ENCODE assay signal across 17 cellular contexts in the genomic region with DNA sequence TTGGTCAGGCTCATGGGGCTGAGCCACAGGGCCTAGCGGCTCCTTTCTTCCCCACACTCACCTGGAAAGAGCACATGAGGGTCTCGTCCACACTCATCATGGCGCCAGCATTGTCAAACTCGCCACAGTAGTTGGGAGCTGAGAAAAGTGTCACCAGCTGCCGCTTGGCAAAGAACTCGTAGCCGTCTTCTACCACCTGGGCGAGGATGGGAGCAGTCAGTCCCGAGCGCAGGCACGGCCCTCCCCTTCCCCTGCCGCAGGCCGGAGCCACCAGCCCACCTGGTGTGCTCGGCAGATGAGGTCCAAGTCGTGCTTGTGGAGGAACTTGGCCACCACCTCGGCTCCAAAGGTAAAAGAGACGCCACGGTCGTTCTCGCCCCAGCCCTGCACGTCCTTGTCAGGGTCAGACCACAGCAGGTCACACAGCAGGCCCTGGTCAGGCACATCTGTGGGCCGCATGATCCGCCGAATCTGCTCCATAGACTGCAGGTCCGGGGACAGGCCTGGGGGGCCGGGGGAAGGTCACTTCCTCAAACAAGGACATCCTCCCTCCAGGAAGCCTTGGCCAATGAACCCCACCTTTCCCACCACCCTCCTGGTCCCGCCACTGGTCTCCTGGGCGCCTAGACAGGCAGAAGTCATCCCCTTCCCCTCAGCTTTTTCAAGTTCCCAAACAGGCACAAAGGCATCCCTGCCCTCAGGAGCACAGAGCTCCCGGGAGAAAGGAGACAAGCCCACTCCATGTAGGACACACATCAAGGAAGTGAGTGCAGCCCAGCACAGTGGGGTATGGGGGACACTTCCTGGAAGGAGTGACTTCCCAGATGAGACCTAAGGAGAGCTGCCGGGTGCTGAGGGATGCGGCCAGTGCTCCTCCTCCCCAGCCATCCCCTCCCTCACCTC. TPM values are rescaled to one million over a fixed set of nuclear protein-coding genes. Genes with fewer than 3 reads are reported as not detected.
DNase-seq lines count a peak whose midpoint lies in the region; ATAC-seq and TF ChIP-seq lines count a peak whose summit lies in the region.
"Had no signal": no experiment of that assay in that cellular context is flagged by ENCODE, and none has a peak within 500 bp of the region (broad histone marks: within the 10 kb centered on the region; RNA-seq: fewer than 3 reads in every experiment).

No MANE protein-coding gene starts in this region.

- DNase-seq in activated naive CD4-positive, alpha-beta T cell treated with Interleukin-2 at 50 U/mL for 16 hours, result no peak
- no peak for DNase-seq in WTC11 (ENCODE audit: low spot score)
- peak; percentile 45 for DNase-seq in lower lobe of right lung
- no peak for DNase-seq in NOMO-1 treated with dmso at 0.1 percent for 144 hours (lab: John Stamatoyannopoulos, UW; ENCODE audit: unreplicated experiment)
- DNase-seq in tibial nerve (ENCODE audit: low spot score in 2 of 2), result no peak
- DNase-seq: AML-193, H7, left ventricle myocardium superior, NCI-H1105 treated with DMSO at 0.1 percent for 48 hours, NCI-H446 treated with DMSO at 0.1 percent for 48 hours had no signal

- TF ChIP-seq EP300 in tibial nerve (IDR thresholded peaks at IDR 0.05), result no peak

- H3K27ac ChIP-seq in lower lobe of right lung (no peak overlapping the region), tibial nerve (peak overlapping the region in 1 of 4 donors; percentile 26)
- H3K27ac ChIP-seq: epithelial cell of prostate, hepatocyte, parathyroid adenoma had no signal

- H3K27me3 Mint-ChIP-seq in activated naive CD4-positive, alpha-beta T cell treated with anti-CD3 and anti-CD28 coated beads, Interleukin-2, amount 50 U/mL, for 24 hours, result no peaks in the 10 kb centered on the region
- no peaks in the 10 kb centered on the region for H3K27me3 Mint-ChIP-seq in WTC11 (ENCODE audit: low read depth)

- H3K4me3 Mint-ChIP-seq in activated naive CD4-positive, alpha-beta T cell treated with anti-CD3 and anti-CD28 coated beads, Interleukin-2, amount 50 U/mL, for 24 hours, result peak overlapping the region; percentile 49
- H3K4me3 Mint-ChIP-seq in WTC11, result no peak overlapping the region

- intact Hi-C loops in lower lobe of right lung (cut with DNase I), result no loop called here

- peaks cover 3% of the 10 kb centered on the region for H3K36me3 Mint-ChIP-seq in activated naive CD4-positive, alpha-beta T cell treated with anti-CD3 and anti-CD28 coated beads, Interleukin-2, amount 50 U/mL, for 24 hours
- peaks cover 14% of the 10 kb centered on the region for H3K36me3 Mint-ChIP-seq in WTC11

- H3K4me1 Mint-ChIP-seq in activated naive CD4-positive, alpha-beta T cell treated with anti-CD3 and anti-CD28 coated beads, Interleukin-2, amount 50 U/mL, for 24 hours, result peaks cover 47% of the 10 kb centered on the region
- H3K4me1 Mint-ChIP-seq in WTC11, result peaks cover 41% of the 10 kb centered on the region

- ATAC-seq in WTC11 (no peak), lower lobe of right lung (no peak), HG03520 (IDR thresholded peaks at IDR 0.05; ENCODE audit: unreplicated experiment) (no peak), HG03469 (IDR thresholded peaks at IDR 0.05; ENCODE audit: unreplicated experiment) (no peak)
- ATAC-seq: left ventricle myocardium superior had no signal

- no peaks in the 10 kb centered on the region for H3K9me3 Mint-ChIP-seq in activated naive CD4-positive, alpha-beta T cell treated with anti-CD3 and anti-CD28 coated beads, Interleukin-2, amount 50 U/mL, for 24 hours
- no peaks in the 10 kb centered on the region for H3K9me3 Mint-ChIP-seq in WTC11

- peaks cover 55% of the 10 kb centered on the region for H3K36me3 ChIP-seq in lower lobe of right lung
- peaks cover 0 to 65% (median 21%) of the 10 kb centered on the region in 3 donors for H3K36me3 ChIP-seq in tibial nerve
- H3K36me3 ChIP-seq: breast epithelium had no signal

- H3K27ac Mint-ChIP-seq in activated naive CD4-positive, alpha-beta T cell treated with anti-CD3 and anti-CD28 coated beads, Interleukin-2, amount 50 U/mL, for 24 hours, result no peak overlapping the region
- no peak overlapping the region for H3K27ac Mint-ChIP-seq in WTC11

- CTCF ChIA-PET in WTC11 (lab: Charles Lee), result no interaction called here

- 73 to 82% methylated on average over 16 to 27 of the region's 31 CpGs for WGBS in tibial nerve, 2 donors

- POLR2A ChIA-PET in WTC11 (lab: Charles Lee), result interaction anchor here (0.6 kb wide), 1 partner anchor 29 kb away, joined by 3 read pairs; no protein-coding TSS in a partner anchor

- H3K9me3 ChIP-seq in lower lobe of right lung (no peaks in the 10 kb centered on the region), tibial nerve (no peaks in the 10 kb centered on the region)
- H3K9me3 ChIP-seq: breast epithelium had no signal

- no peaks in the 10 kb centered on the region for H3K27me3 ChIP-seq in lower lobe of right lung (ENCODE audit: low read depth)
- H3K27me3 ChIP-seq in tibial nerve, result no peaks in the 10 kb centered on the region
- H3K27me3 ChIP-seq: breast epithelium, hepatocyte had no signal

- H3K4me1 ChIP-seq in lower lobe of right lung (peaks cover 50% of the 10 kb centered on the region), tibial nerve (peaks cover 0 to 60% (median 26%) of the 10 kb centered on the region in 4 donors)
- H3K4me1 ChIP-seq: parathyroid adenoma had no signal

- TF ChIP-seq CTCF in WTC11 (IDR thresholded peaks at IDR 0.05) (no peak), lower lobe of right lung (IDR thresholded peaks at IDR 0.05) (no peak), tibial nerve (IDR thresholded peaks at IDR 0.05) (no peak)

- H3K4me3 ChIP-seq in lower lobe of right lung (no peak overlapping the region), tibial nerve (no peak overlapping the region)
- H3K4me3 ChIP-seq: breast epithelium, hepatocyte had no signal

- no peak for TF ChIP-seq POLR2A in tibial nerve (IDR thresholded peaks at IDR 0.05)

TF ChIP-seq in WTC11, 78 proteins besides CTCF, POLR2A, EP300 and RAD21:
- TF ChIP-seq FOXP1 (CRISPR knock-in tag; IDR thresholded peaks at IDR 0.05; ENCODE audit: borderline replicate concordance) (0 out of 2 replicates have a peak, but pooled peaks have one; percentile 44), MXD4 (CRISPR knock-in tag; IDR thresholded peaks at IDR 0.05; ENCODE audit: borderline replicate concordance) (no peak)

RNA-seq across cellular contexts. Expression of gene PPP1CA, which starts 2.7 kb away (rescaled TPM):
- total RNA-seq in WTC11 (2021), result 220 to 222 TPM (median 221 TPM) in 3 replicates
- total RNA-seq in lower lobe of right lung, result 144 TPM
- 10 to 100 TPM; 50.6 to 97.8 (median 72.7) TPM for total RNA-seq in tibial nerve

RNA-seq across cellular contexts. Expression of gene TBC1D10C, which starts 5.0 kb away (rescaled TPM):
- total RNA-seq in WTC11 (2021), result 0.72 to 1.0 TPM (median 0.96 TPM) in 3 replicates
- 45.3 TPM for total RNA-seq in lower lobe of right lung
- 1 to 10 TPM; 1.5 to 4.5 (median 2.2) TPM for total RNA-seq in tibial nerve
- total RNA-seq: hepatocyte had no signal

RNA-seq across cellular contexts. Expression of gene RAD9A, which starts 7.1 kb away (rescaled TPM):
- 25.7 to 45.5 TPM (median 26.7 TPM) in 3 replicates for total RNA-seq in WTC11 (2021)
- 28.9 TPM for total RNA-seq in lower lobe of right lung
- total RNA-seq in tibial nerve, result 10 to 100 TPM; 22.7 to 39.0 (median 36.4) TPM

RNA-seq across cellular contexts. Expression of gene CARNS1, which starts 16.6 kb away (rescaled TPM):
- total RNA-seq in WTC11 (2021) (1.3 to 2.6 TPM (median 2.4 TPM) in 3 replicates), lower lobe of right lung (0.71 TPM), tibial nerve (1 to 10 TPM; 1.8 to 5.9 (median 4.3) TPM)

RNA-seq across cellular contexts. Expression of gene CLCF1, which starts 25.5 kb away (rescaled TPM):
- total RNA-seq in WTC11 (2021) (0.48 to 0.92 TPM (median 0.92 TPM) in 3 replicates), lower lobe of right lung (3.7 TPM), tibial nerve (10 to 100 TPM in 1 of 4 donors, 1 to 10 TPM in 3; 3.7 to 23.1 (median 5.9) TPM)
